In genomic region chr11:86380295-86380694, GRCh38 we compare ENCODE assay signal across 22 cellular contexts. TPM values are rescaled to one million over a fixed set of nuclear protein-coding genes. Genes with fewer than 3 reads are reported as not detected.
DNase-seq lines count a peak whose midpoint lies in the region; FAIRE-seq and TF ChIP-seq lines count a peak whose summit lies in the region.
"Had no signal": no experiment of that assay in that cellular context is flagged by ENCODE, and none has a peak within 500 bp of the region (broad histone marks: within the 10 kb centered on the region; RNA-seq: fewer than 3 reads in every experiment).

No MANE protein-coding gene starts in this region.

- FAIRE-seq in H54 (lab: Jason Lieb, UNC) (peak; percentile 66), GM12892 (lab: Jason Lieb, UNC) (no peak)
- FAIRE-seq: A204.1, D721Med, G401.6, GM12891, GM18507 had no signal

- H3K4me1 ChIP-seq in HEK293 (ENCODE audit: control insufficient read depth, insufficient read depth, low read length) (no peaks in the 10 kb centered on the region), A673 (ENCODE audit: insufficient read depth, low read length, poor library complexity, severe bottlenecking) (no peaks in the 10 kb centered on the region), ascending aorta (no peaks in the 10 kb centered on the region)
- H3K4me1 ChIP-seq: BLaER1 treated with 17β-estradiol and CSF1 and Interleukin-3, amounts not matched to agents 10 nM and 100 nM had no signal

- H3K27me3 ChIP-seq in A673 (replicated peaks; ENCODE audit: insufficient read depth, low read depth, low read length, poor library complexity), result no peaks in the 10 kb centered on the region
- H3K27me3 ChIP-seq in ascending aorta, result no peaks in the 10 kb centered on the region
- H3K27me3 ChIP-seq: BLaER1 treated with 17β-estradiol and CSF1 and Interleukin-3, amounts not matched to agents 10 nM and 100 nM had no signal

- no peak for TF ChIP-seq CTCF in HEK293 (tag by site-specific recombination; IDR thresholded peaks at IDR 0.05)
- no peak for TF ChIP-seq CTCF in A673 (conservative IDR thresholded peaks at IDR 0.05; ENCODE audit: low read depth, low read length)
- TF ChIP-seq CTCF in ascending aorta (IDR thresholded peaks at IDR 0.05), result no peak

- no peak for TF ChIP-seq POLR2A in H54 (IDR thresholded peaks at IDR 0.05; ENCODE audit: low read depth, low read length)
- no peak for TF ChIP-seq POLR2A in GM12892 (IDR thresholded peaks at IDR 0.05; ENCODE audit: low read depth, low read length)

- POLR2A ChIA-PET in HEK293 (lab: Yijun Ruan, JAX) (no interaction called here), A673 (lab: Charles Lee; ENCODE audit: low non-redundant PET) (no interaction called here)

- CTCF ChIA-PET in HEK293 (lab: Yijun Ruan, JAX) (no interaction called here), A673 (lab: Charles Lee) (no interaction called here)

- H3K27ac ChIP-seq in HEK293 (ENCODE audit: extremely low read depth, low read depth, low read length) (no peak overlapping the region), A673 (ENCODE audit: low read depth, low read length, poor library complexity, severe bottlenecking) (no peak overlapping the region), ascending aorta (no peak overlapping the region)
- H3K27ac ChIP-seq: BLaER1 treated with 17β-estradiol and CSF1 and Interleukin-3, amounts not matched to agents 10 nM and 100 nM; C4-2B had no signal

- DNase-seq in H54 (ENCODE audit: insufficient read length, low spot score), result no peak
- peak; percentile 36 for DNase-seq in dermis blood vessel endothelial cell
- DNase-seq in lung microvascular endothelial cell (ENCODE audit: low read depth in 2 of 2), result peak; percentile 20 to 28
- no peak for DNase-seq in A673 (ENCODE audit: low spot score)
- no peak for DNase-seq in ascending aorta (ENCODE audit: low spot score in 2 of 2)
- DNase-seq in GM12892 (ENCODE audit: insufficient read length), result no peak
- DNase-seq: 8988T; AML-193; Caco-2; Calu3; CD4-positive, alpha-beta T cell; CD8-positive, alpha-beta T cell; DMS79 treated with DMSO at 0.1 percent for 48 hours; GF-D8 had no signal

- H3K4me3 ChIP-seq in HEK293 (ENCODE audit: low read depth, low read length) (no peak overlapping the region), A673 (ENCODE audit: low read depth, low read length, poor library complexity, severe bottlenecking) (no peak overlapping the region), ascending aorta (no peak overlapping the region)
- H3K4me3 ChIP-seq: BLaER1 treated with 17β-estradiol and CSF1 and Interleukin-3, amounts not matched to agents 10 nM and 100 nM had no signal

- H3K9me3 ChIP-seq in HEK293 (ENCODE audit: control insufficient read depth, insufficient read depth, low read depth, low read length), result no peaks in the 10 kb centered on the region
- no peaks in the 10 kb centered on the region for H3K9me3 ChIP-seq in A673 (ENCODE audit: low read depth, low read length, poor library complexity, severe bottlenecking)
- no peaks in the 10 kb centered on the region for H3K9me3 ChIP-seq in ascending aorta

- intact Hi-C loops in A673 (cut with micrococcal nuclease; ENCODE audit: unreplicated experiment), result no loop called here
- intact Hi-C loops in ascending aorta (cut with DNase I), result no loop called here

- BruUV-seq in A673 (replicated peaks; lab: Mats Ljungman, UMichigan), result no TSS peak

- H3K36me3 ChIP-seq in HEK293 (ENCODE audit: control insufficient read depth in 2 of 2, insufficient read depth in 1 of 2, low read length in 2 of 2) (no peaks in the 10 kb centered on the region), A673 (ENCODE audit: insufficient read depth, low read length, poor library complexity, severe bottlenecking) (no peaks in the 10 kb centered on the region), ascending aorta (no peaks in the 10 kb centered on the region)
- H3K36me3 ChIP-seq: BLaER1 treated with 17β-estradiol and CSF1 and Interleukin-3, amounts not matched to agents 10 nM and 100 nM had no signal

TF ChIP-seq in HEK293, 187 proteins besides CTCF, POLR2A, EP300 and RAD21:
- TF ChIP-seq ZNF433 (tag by site-specific recombination; IDR thresholded peaks at IDR 0.05; ENCODE audit: low read depth) (no peak), ZNF558 (tag by site-specific recombination; IDR thresholded peaks at IDR 0.05) (peak; percentile 94)

RNA-seq across cellular contexts. Expression of gene CCDC81, which starts 5.6 kb away (rescaled TPM):
- total RNA-seq in dermis blood vessel endothelial cell (under 0.01 and 0.23 TPM in 2 replicates), lung microvascular endothelial cell (under 0.01 and 0.40 TPM in 2 replicates), A673 (2021) (0.98 and 1.1 TPM in 2 replicates), ascending aorta (36.5 TPM)
- not detected for polyA plus RNA-seq in GM12892 (2012; ENCODE audit: missing spikeins)

Comparison
In these comparisons a context has a peak if more than half of its experiments do, and no peak if none do; other contexts are left out.
1. DNase-seq: peak in dermis blood vessel endothelial cell (single experiment) and lung microvascular endothelial cell (2 of 2); none in H54 (single experiment), A673 (single experiment), ascending aorta (0 of 2) and GM12892 (single experiment).
2. RNA of gene CCDC81, which starts 5.6 kb away (total RNA-seq): 36.5 TPM in ascending aorta (single experiment); 0.98 to 1.1 TPM in A673, under 0.01 to 0.40 TPM in lung microvascular endothelial cell and under 0.01 to 0.23 TPM in dermis blood vessel endothelial cell; every median in the first group is over 10 times any median in the second.